In the genomic region with DNA sequence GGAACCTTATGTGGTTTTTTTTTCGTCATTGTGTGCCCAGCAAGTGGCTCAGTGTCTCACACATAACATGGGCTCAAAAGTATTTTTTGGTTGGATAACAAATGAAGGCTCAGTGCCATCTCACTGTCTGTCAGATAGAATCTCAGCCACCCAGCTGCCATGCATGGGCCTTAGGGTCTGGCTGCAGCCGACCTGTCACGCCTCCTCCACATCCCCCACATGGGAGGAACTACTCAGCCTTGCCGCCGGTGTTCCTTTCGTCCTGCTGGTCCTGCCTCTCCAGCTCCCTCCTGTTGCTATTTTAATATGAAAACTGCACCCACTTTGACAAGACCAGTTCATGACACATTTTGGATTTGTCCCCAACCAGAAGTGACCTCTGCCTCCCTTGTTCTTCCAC, we compare ENCODE assay signal across 19 cellular contexts.
"Had no signal": no experiment of that assay in that cellular context is flagged by ENCODE, and none has a peak within 500 bp of the region (broad histone marks: within the 10 kb centered on the region; RNA-seq: fewer than 3 reads in every experiment).

No MANE protein-coding gene starts in this region.

- H3K4me2 ChIP-seq: hepatocyte had no signal

- H3K4me1 ChIP-seq: esophagus squamous epithelium, foreskin keratinocyte, sigmoid colon, stomach had no signal

- H3K9me3 ChIP-seq: esophagus squamous epithelium, sigmoid colon, stomach, thoracic aorta had no signal

- DNase-seq: esophagus squamous epithelium; foreskin keratinocyte; head of caudate nucleus; kidney; left cardiac atrium; left ventricle myocardium superior; mesendoderm; naive B cell; posterior cingulate gyrus; sigmoid colon; stimulated activated naive CD4-positive, alpha-beta T cell; stomach; substantia nigra; trophoblast cell had no signal

- H3K27ac ChIP-seq: esophagus squamous epithelium, foreskin keratinocyte, hepatocyte, sigmoid colon, skin epidermis, stomach, thoracic aorta had no signal

- H3K4me3 ChIP-seq: esophagus squamous epithelium, hepatocyte, lung, sigmoid colon, skin epidermis, stomach, thoracic aorta had no signal

- ATAC-seq: foreskin keratinocyte, left cardiac atrium, left ventricle myocardium superior had no signal

- H3K27me3 ChIP-seq: foreskin keratinocyte, sigmoid colon, stomach had no signal

- H3K79me2 ChIP-seq: hepatocyte had no signal

- H3K36me3 ChIP-seq: esophagus squamous epithelium, sigmoid colon, stomach, thoracic aorta had no signal

- H3K36me3 Mint-ChIP-seq: naive B cell had no signal

- H3K4me3 Mint-ChIP-seq: nephron had no signal

- H2AFZ ChIP-seq: hepatocyte had no signal
